Comparison of ENCODE assay signal across 1 cellular context in genomic region chr17:50372222-50372621, GRCh38.
TF ChIP-seq lines count a peak whose summit lies in the region.

No MANE protein-coding gene starts in this region.

TF ChIP-seq in IMR-90, 13 proteins besides CTCF, POLR2A, EP300 and RAD21:
- TF ChIP-seq, protein P1, sequence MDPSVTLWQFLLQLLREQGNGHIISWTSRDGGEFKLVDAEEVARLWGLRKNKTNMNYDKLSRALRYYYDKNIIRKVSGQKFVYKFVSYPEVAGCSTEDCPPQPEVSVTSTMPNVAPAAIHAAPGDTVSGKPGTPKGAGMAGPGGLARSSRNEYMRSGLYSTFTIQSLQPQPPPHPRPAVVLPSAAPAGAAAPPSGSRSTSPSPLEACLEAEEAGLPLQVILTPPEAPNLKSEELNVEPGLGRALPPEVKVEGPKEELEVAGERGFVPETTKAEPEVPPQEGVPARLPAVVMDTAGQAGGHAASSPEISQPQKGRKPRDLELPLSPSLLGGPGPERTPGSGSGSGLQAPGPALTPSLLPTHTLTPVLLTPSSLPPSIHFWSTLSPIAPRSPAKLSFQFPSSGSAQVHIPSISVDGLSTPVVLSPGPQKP (IDR thresholded peaks at IDR 0.05; ENCODE audit: borderline replicate concordance, low read depth, low read length): no peak
- TF ChIP-seq MAFK (IDR thresholded peaks at IDR 0.05; ENCODE audit: low read depth, low read length): no peak
TF ChIP-seq in IMR-90: peak in this region for 0.
